ENCODE assay signal across 23 cellular contexts in the genomic region with DNA sequence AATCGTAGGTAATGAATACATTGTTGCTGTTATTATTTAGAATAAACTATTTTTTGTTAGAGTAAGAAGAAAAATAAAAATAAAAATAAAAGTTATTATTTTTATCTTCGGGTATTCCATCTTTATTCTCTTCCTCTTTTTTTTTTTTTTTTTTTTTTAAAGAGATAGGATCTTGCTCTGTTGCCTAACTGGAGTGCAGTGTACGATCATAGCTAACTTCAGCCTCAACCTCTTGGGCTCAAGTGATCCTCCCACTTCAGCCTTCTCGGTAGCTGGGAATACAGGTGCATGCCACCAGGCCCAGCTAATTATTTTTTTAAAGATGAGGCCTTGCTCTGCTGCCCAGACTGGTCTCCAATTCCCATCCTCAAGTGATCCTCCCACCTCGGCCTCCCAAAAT.
"Had no signal": no experiment of that assay in that cellular context is flagged by ENCODE, and none has a peak within 500 bp of the region (broad histone marks: within the 10 kb centered on the region; RNA-seq: fewer than 3 reads in every experiment).

No MANE protein-coding gene starts in this region.

- ATAC-seq: body of pancreas, gastrocnemius medialis, left colon, right cardiac atrium had no signal

- DNase-seq: activated CD4-positive, alpha-beta T cell treated with anti-CD3 and anti-CD28 coated beads for 48 hours; activated CD4-positive, alpha-beta T cell treated with anti-CD3 and anti-CD28 coated beads, Interleukin-2, amount 50 U/mL, for 48 hours; activated CD4-positive, CD25-positive, alpha-beta regulatory T cell; activated CD8-positive, alpha-beta memory T cell treated with anti-CD3 and anti-CD28 coated beads for 24 hours; activated effector memory CD4-positive, alpha-beta T cell treated with Interleukin-2 at 50 U/mL for 16 hours; activated naive CD4-positive, alpha-beta T cell treated with Interleukin-2 at 50 U/mL for 16 hours; activated naive CD8-positive, alpha-beta T cell treated with anti-CD3 and anti-CD28 coated beads for 36 hours; adrenal gland; aorta; body of pancreas; colonic mucosa; effector CD8-positive, alpha-beta T cell; gastrocnemius medialis; glutamatergic neuron; left colon; mammary epithelial cell; posterior cingulate gyrus; right cardiac atrium; spleen; stimulated activated naive CD4-positive, alpha-beta T cell treated with Interleukin-2 at 50 U/mL for 16 hours; testis; uterus had no signal

- FAIRE-seq: keratinocyte had no signal
